ENCODE assay signal across 17 cellular contexts in the genomic region with DNA sequence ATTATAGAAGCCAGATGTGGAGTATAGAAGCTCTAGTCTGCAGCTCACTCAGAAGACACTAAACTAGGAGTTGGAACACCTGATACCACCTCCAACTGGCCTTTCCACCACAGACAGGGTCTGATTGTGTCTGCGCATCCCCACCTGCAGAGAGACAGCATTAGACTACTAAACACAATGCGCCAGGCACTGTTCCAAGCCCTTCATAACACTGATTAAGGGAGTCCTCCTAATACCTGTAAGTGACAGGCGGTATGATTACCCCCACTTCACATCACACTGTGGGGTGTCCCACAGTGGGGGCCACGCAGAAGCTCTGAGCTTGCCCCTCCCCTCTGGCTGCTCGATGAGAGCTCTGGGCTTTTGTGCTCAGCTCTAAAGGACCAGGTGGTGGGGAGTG.
A peak's percentile ranks its signal among the peaks of the same experiment; 100 is the strongest.
DNase-seq lines count a peak whose midpoint lies in the region; ATAC-seq and TF ChIP-seq lines count a peak whose summit lies in the region.
"Had no signal": no experiment of that assay in that cellular context is flagged by ENCODE, and none has a peak within 500 bp of the region (broad histone marks: within the 10 kb centered on the region; RNA-seq: fewer than 3 reads in every experiment).

No MANE protein-coding gene starts in this region.

- H3K4me3 ChIP-seq in IMR-90 (ENCODE audit: insufficient read depth, low read depth, low read length) (no peak overlapping the region), rectal smooth muscle tissue (ENCODE audit: low read length) (no peak overlapping the region), heart left ventricle (no peak overlapping the region)
- H3K4me3 ChIP-seq: cardiac muscle cell, testis had no signal

- peak overlapping the region; percentile 98 for H2BK15ac ChIP-seq in IMR-90 (ENCODE audit: low read depth, low read length)

- no CpG with 5 or more reads among the region's 5 CpGs for WGBS in IMR-90 (ENCODE audit: extremely low coverage in 2 of 2, insufficient read length in 1 of 2), 2 experiments
- WGBS in heart left ventricle, 4 donors = 92 to 95% (median 94%) methylated on average over 4 to 5 of the region's 5 CpGs

- in situ Hi-C loops in IMR-90 (cut with MboI; ENCODE audit: low sequenced_read_pairs) = no loop called here

- peak overlapping the region; percentile 86 for H3K23ac ChIP-seq in IMR-90 (ENCODE audit: low read depth, low read length)

- H3K9ac ChIP-seq in IMR-90 (ENCODE audit: low read depth, low read length) (peak overlapping the region; percentile 41), rectal smooth muscle tissue (ENCODE audit: low read length) (no peak overlapping the region)
- H3K9ac ChIP-seq: KMS-11 had no signal

- TF ChIP-seq CTCF in IMR-90 (conservative IDR thresholded peaks at IDR 0.05; ENCODE audit: low read depth, low read length) (no peak), VCaP (conservative IDR thresholded peaks at IDR 0.05) (no peak), heart left ventricle (IDR thresholded peaks at IDR 0.05) (no peak)

- intact Hi-C loops in IMR-90 (cut with micrococcal nuclease) = loop anchor here (5.0 kb wide), 1 partner anchor 66 kb away; no protein-coding TSS in a partner anchor
- intact Hi-C loops in heart left ventricle (cut with DNase I) = no loop called here

- H3K9me1 ChIP-seq in IMR-90 (ENCODE audit: insufficient read depth, low read length) = peaks cover 40% of the 10 kb centered on the region

- no peak overlapping the region for H2AFZ ChIP-seq in IMR-90 (replicated peaks; ENCODE audit: low read length, poor library complexity)

- H3K79me1 ChIP-seq in IMR-90 (ENCODE audit: low read depth in 1 of 2, low read length in 2 of 2) = peaks cover 21 to 58% of the 10 kb centered on the region in 2 experiments; a peak in 3 of 4 replicates

- no peak overlapping the region for H3K4me2 ChIP-seq in IMR-90 (ENCODE audit: low read depth, low read length)
- H3K4me2 ChIP-seq: KMS-11 had no signal

- ATAC-seq in IMR-90 (ENCODE audit: low read depth) (no peak), heart left ventricle (no peak), left lobe of liver (no peak)

- peak overlapping the region; percentile 93 for H2BK20ac ChIP-seq in IMR-90 (ENCODE audit: low read depth, low read length)

- no peaks in the 10 kb centered on the region for H4K20me1 ChIP-seq in IMR-90 (ENCODE audit: insufficient read depth, low read length)

- H3K56ac ChIP-seq in IMR-90 (ENCODE audit: extremely low read depth, insufficient read depth, low read length) = no peak overlapping the region

- H3K18ac ChIP-seq in IMR-90 (ENCODE audit: low read depth, low read length) = peak overlapping the region; percentile 100

- peak overlapping the region; percentile 84 for H2BK5ac ChIP-seq in IMR-90 (ENCODE audit: low read depth, low read length, poor library complexity, severe bottlenecking)

- TF ChIP-seq RAD21 in IMR-90 (IDR thresholded peaks at IDR 0.05; ENCODE audit: low read length) = no peak

- dilution Hi-C loops in IMR-90 (cut with HindIII; ENCODE audit: low sequenced_read_pairs, unreplicated experiment) = no loop called here

- peak overlapping the region; percentile 98 for H3K27ac ChIP-seq in IMR-90 (ENCODE audit: insufficient read depth, low read length)
- H3K27ac ChIP-seq in VCaP = peak overlapping the region; percentile 50
- peak overlapping the region; percentile 69 for H3K27ac ChIP-seq in rectal smooth muscle tissue (ENCODE audit: low read depth, low read length)
- peak overlapping the region in 4 of 12 donors; percentile 18 to 49 (median 40) for H3K27ac ChIP-seq in heart left ventricle
- H3K27ac ChIP-seq: cardiac muscle cell, epithelial cell of prostate, KMS-11, testis had no signal

- BruUV-seq in IMR-90 (replicated peaks; lab: Mats Ljungman, UMichigan) = no TSS peak

- DNase-seq in IMR-90 (no peak), NCI-H2107 treated with DMSO at 0.1 percent for 48 hours (lab: John Stamatoyannopoulos, UW; ENCODE audit: unreplicated experiment) (peak; percentile 58), heart left ventricle (no peak), hypothalamus (lab: John Stamatoyannopoulos, UW) (no peak), left lobe of liver (ENCODE audit: low spot score) (no peak)
- DNase-seq: activated CD4-positive, alpha-beta T cell treated with anti-CD3 and anti-CD28 coated beads, Interleukin-2, amount 50 U/mL, for 1 hour; activated CD8-positive, alpha-beta memory T cell treated with anti-CD3 and anti-CD28 coated beads, Interleukin-2, amount 50 U/mL, for 4 hours; activated gamma-delta T cell; CD8-positive, alpha-beta memory T cell; midbrain; Right ventricle myocardium superior; testis had no signal

- peaks cover 42% of the 10 kb centered on the region for H3K4me1 ChIP-seq in IMR-90 (ENCODE audit: control insufficient read depth, insufficient read depth, low read length)
- peaks cover 17% of the 10 kb centered on the region for H3K4me1 ChIP-seq in rectal smooth muscle tissue (ENCODE audit: control insufficient read depth, insufficient read depth, low read length)
- H3K4me1 ChIP-seq in heart left ventricle = peaks cover 0 to 31% (median 3%) of the 10 kb centered on the region in 12 donors
- H3K4me1 ChIP-seq: testis had no signal

- POLR2A ChIA-PET in IMR-90 (lab: Charles Lee; ENCODE audit: unreplicated experiment) = interaction anchor here (0.6 kb wide), 1 partner anchor 20 kb away, joined by 4 read pairs; no protein-coding TSS in a partner anchor

- H4K91ac ChIP-seq in IMR-90 (ENCODE audit: insufficient read depth, low read depth, low read length) = peak overlapping the region; percentile 91

- peak overlapping the region; percentile 96 for H2BK120ac ChIP-seq in IMR-90 (ENCODE audit: low read depth, low read length)

- H3K9me3 ChIP-seq in IMR-90 (ENCODE audit: control insufficient read depth, insufficient read depth, low read length) = no peaks in the 10 kb centered on the region
- no peaks in the 10 kb centered on the region for H3K9me3 ChIP-seq in heart left ventricle
- H3K9me3 ChIP-seq: testis had no signal

- peak overlapping the region; percentile 85 for H3K14ac ChIP-seq in IMR-90 (replicated peaks; ENCODE audit: low read depth, low read length)

- H4K8ac ChIP-seq in IMR-90 (ENCODE audit: low read depth in 2 of 2, low read length in 2 of 2) = peak overlapping the region; percentile 89 to 93

- H3K36me3 ChIP-seq in IMR-90 (ENCODE audit: control insufficient read depth, insufficient read depth, low read length) (peaks cover 45% of the 10 kb centered on the region), rectal smooth muscle tissue (ENCODE audit: control insufficient read depth, insufficient read depth, low read length) (no peaks in the 10 kb centered on the region), heart left ventricle (peaks cover 0 to 11% (median 0%) of the 10 kb centered on the region in 9 donors)

- H2AK5ac ChIP-seq in IMR-90 (ENCODE audit: low read depth, low read length) = peak overlapping the region; percentile 98

- H2AK9ac ChIP-seq in IMR-90 (replicated peaks; ENCODE audit: low read depth, low read length, poor library complexity) = no peak overlapping the region

- H4K5ac ChIP-seq in IMR-90 (ENCODE audit: low read depth, low read length) = peak overlapping the region; percentile 100

- H3K4ac ChIP-seq in IMR-90 (ENCODE audit: low read depth, low read length) = peak overlapping the region; percentile 96

- CTCF ChIA-PET in IMR-90 (lab: Yijun Ruan, JAX) = interaction anchor here (1.1 to 1.6 kb wide), 2 partner anchors 57 to 227 kb away, joined by 3 read pairs; no protein-coding TSS in a partner anchor

- no peaks in the 10 kb centered on the region for H3K27me3 ChIP-seq in IMR-90 (ENCODE audit: control insufficient read depth, insufficient read depth, low read length)
- no peaks in the 10 kb centered on the region for H3K27me3 ChIP-seq in rectal smooth muscle tissue (ENCODE audit: control insufficient read depth, insufficient read depth, low read length)
- no peaks in the 10 kb centered on the region for H3K27me3 ChIP-seq in heart left ventricle
- H3K27me3 ChIP-seq: cardiac muscle cell, testis had no signal

- TF ChIP-seq POLR2A in IMR-90 (IDR thresholded peaks at IDR 0.05; ENCODE audit: low read depth, low read length) = no peak
- no peak for TF ChIP-seq POLR2A in heart left ventricle (IDR thresholded peaks at IDR 0.05)

TF ChIP-seq in IMR-90, 13 proteins besides CTCF, POLR2A, EP300 and RAD21:
- TF ChIP-seq MAZ (IDR thresholded peaks at IDR 0.05; ENCODE audit: borderline replicate concordance, low read depth, low read length) = no peak
- no peak for TF ChIP-seq USF2 (IDR thresholded peaks at IDR 0.05; ENCODE audit: low read depth, low read length)
- no peak for TF ChIP-seq CEBPB (IDR thresholded peaks at IDR 0.05; ENCODE audit: low read depth, low read length)
- no peak for TF ChIP-seq MAFK (IDR thresholded peaks at IDR 0.05; ENCODE audit: low read depth, low read length)
- no peak for TF ChIP-seq SMC3 (IDR thresholded peaks at IDR 0.05; ENCODE audit: low read depth, low read length)
- TF ChIP-seq BHLHE40 (IDR thresholded peaks at IDR 0.05; ENCODE audit: low read depth, low read length) = no peak
- no peak for TF ChIP-seq MXI1 (IDR thresholded peaks at IDR 0.05; ENCODE audit: borderline replicate concordance, low read depth, low read length)
- TF ChIP-seq FOS (IDR thresholded peaks at IDR 0.05; ENCODE audit: low read depth, low read length) = no peak
- no peak for TF ChIP-seq RCOR1 (IDR thresholded peaks at IDR 0.05; ENCODE audit: insufficient replicate concordance, low read length)
- no peak for TF ChIP-seq NFE2L2 (IDR thresholded peaks at IDR 0.05; ENCODE audit: low read depth, low read length)
- no peak for TF ChIP-seq CHD1 (IDR thresholded peaks at IDR 0.05; ENCODE audit: low read depth, low read length)
- TF ChIP-seq ELK1 (IDR thresholded peaks at IDR 0.05; ENCODE audit: borderline replicate concordance, low read depth, low read length) = no peak
- TF ChIP-seq RFX5 (IDR thresholded peaks at IDR 0.05; ENCODE audit: low read depth, low read length) = no peak
